16 cellular contexts compared by ENCODE assay signal in genomic region chr3:140386357-140387100, GRCh38.
DNase-seq lines count a peak whose midpoint lies in the region; ATAC-seq and TF ChIP-seq lines count a peak whose summit lies in the region.
"Had no signal": no experiment of that assay in that cellular context is flagged by ENCODE, and none has a peak within 500 bp of the region (broad histone marks: within the 10 kb centered on the region; RNA-seq: fewer than 3 reads in every experiment).

No MANE protein-coding gene starts in this region.

- H3K27me3 ChIP-seq in esophagus muscularis mucosa (no peaks in the 10 kb centered on the region), testis (no peaks in the 10 kb centered on the region)

- no peaks in the 10 kb centered on the region for H3K27me3 Mint-ChIP-seq in WTC11 (ENCODE audit: low read depth)
- H3K27me3 Mint-ChIP-seq: activated T-cell treated with anti-CD3 and anti-CD28 coated beads, Interleukin-2, amount 50 U/mL, for 24 hours; CD4-positive, alpha-beta T cell; T-helper 17 cell had no signal

- intact Hi-C loops in esophagus muscularis mucosa (cut with DNase I): no loop called here
- intact Hi-C loops in testis (cut with DNase I; ENCODE audit: low total_unique reads): no loop called here

- CTCF ChIA-PET in WTC11 (lab: Charles Lee): no interaction called here

- H3K36me3 Mint-ChIP-seq in WTC11: no peaks in the 10 kb centered on the region

- no peak for TF ChIP-seq CTCF in WTC11 (IDR thresholded peaks at IDR 0.05)
- TF ChIP-seq CTCF in esophagus muscularis mucosa (IDR thresholded peaks at IDR 0.05): no peak
- no peak for TF ChIP-seq CTCF in testis (IDR thresholded peaks at IDR 0.05)

- TF ChIP-seq EP300 in esophagus muscularis mucosa (IDR thresholded peaks at IDR 0.05): no peak

- H3K4me1 ChIP-seq in esophagus muscularis mucosa (peaks cover 0 to 6% (median 3%) of the 10 kb centered on the region in 4 donors), testis (peaks cover 32% of the 10 kb centered on the region)

- H3K9me3 ChIP-seq in esophagus muscularis mucosa (no peaks in the 10 kb centered on the region), testis (no peaks in the 10 kb centered on the region)

- DNase-seq in WTC11 (ENCODE audit: low spot score) (no peak), esophagus muscularis mucosa (ENCODE audit: extremely low spot score) (peak; percentile 79), myocyte (ENCODE audit: low read depth) (peak; percentile 80), testis (peak; percentile 89), AG20443 (ENCODE audit: low spot score) (no peak)
- DNase-seq: activated CD4-positive, alpha-beta T cell treated with anti-CD3 and anti-CD28 coated beads for 4 hours; activated T-cell treated with anti-CD3 and anti-CD28 coated beads, Interleukin-2, amount 50 U/mL, for 24 hours; CD4-positive, alpha-beta T cell; NCI-H1930; NCI-H774; nucleus accumbens; T-helper 17 cell had no signal

- ATAC-seq in WTC11 (no peak), HG02571 (IDR thresholded peaks at IDR 0.05; ENCODE audit: unreplicated experiment) (no peak), GM18498 (IDR thresholded peaks at IDR 0.05; ENCODE audit: unreplicated experiment) (no peak)
- ATAC-seq: T-helper 17 cell had no signal

- H3K9me3 Mint-ChIP-seq in WTC11: peaks cover 7% of the 10 kb centered on the region
- H3K9me3 Mint-ChIP-seq: activated T-cell treated with anti-CD3 and anti-CD28 coated beads, Interleukin-2, amount 50 U/mL, for 24 hours; CD4-positive, alpha-beta T cell had no signal

- POLR2A ChIA-PET in WTC11 (lab: Charles Lee): no interaction called here

- H3K36me3 ChIP-seq in esophagus muscularis mucosa: no peaks in the 10 kb centered on the region
- no peaks in the 10 kb centered on the region for H3K36me3 ChIP-seq in testis (ENCODE audit: low read depth, missing control alignments)

- H3K4me1 Mint-ChIP-seq in WTC11: peaks cover 13% of the 10 kb centered on the region; the same call in 1 of the 2 replicates
- H3K4me1 Mint-ChIP-seq: T-helper 17 cell had no signal

- no peak overlapping the region for H3K4me3 Mint-ChIP-seq in WTC11
- H3K4me3 Mint-ChIP-seq: activated T-cell treated with anti-CD3 and anti-CD28 coated beads, Interleukin-2, amount 50 U/mL, for 24 hours; CD4-positive, alpha-beta T cell; T-helper 17 cell had no signal

- 75% methylated on average over 4 of the region's 6 CpGs for whole genome bisulfite sequencing in esophagus muscularis mucosa
- 32 to 50% methylated on average over 6 of the region's 6 CpGs for WGBS in testis, 2 donors

- no peak overlapping the region for H3K27ac ChIP-seq in esophagus muscularis mucosa (replicated peaks in 1 of 4)
- peak overlapping the region; percentile 63 to 73 for H3K27ac ChIP-seq in testis
- H3K27ac ChIP-seq: RWPE1 had no signal

- TF ChIP-seq POLR2A in esophagus muscularis mucosa (IDR thresholded peaks at IDR 0.05; ENCODE audit: low read depth) (no peak), testis (IDR thresholded peaks at IDR 0.05) (no peak)

- H3K4me3 ChIP-seq in esophagus muscularis mucosa: no peak overlapping the region
- H3K4me3 ChIP-seq in testis: no peak overlapping the region
- H3K4me3 ChIP-seq: lung had no signal

- no peak overlapping the region for H3K27ac Mint-ChIP-seq in WTC11
- H3K27ac Mint-ChIP-seq: activated T-cell treated with anti-CD3 and anti-CD28 coated beads, Interleukin-2, amount 50 U/mL, for 24 hours; CD4-positive, alpha-beta T cell; T-helper 17 cell had no signal

TF ChIP-seq in WTC11, 78 proteins besides CTCF, POLR2A, EP300 and RAD21:
- TF ChIP-seq NFE2L1 (CRISPR knock-in tag; IDR thresholded peaks at IDR 0.05) (0 out of 2 replicates have a peak, but pooled peaks have one; percentile 18), ZMAT4 (CRISPR knock-in tag; IDR thresholded peaks at IDR 0.05) (no peak)

Comparison
In these comparisons a context has a peak if more than half of its experiments do, and no peak if none do; other contexts are left out.
1. DNase-seq: peak in esophagus muscularis mucosa (single experiment), myocyte (single experiment) and testis (single experiment); none in WTC11 (single experiment) and AG20443 (single experiment).
2. H3K27ac ChIP-seq: peak in testis (2 of 2); none in esophagus muscularis mucosa (0 of 4).